Comparison of ENCODE assay signal across 22 cellular contexts in the genomic region with DNA sequence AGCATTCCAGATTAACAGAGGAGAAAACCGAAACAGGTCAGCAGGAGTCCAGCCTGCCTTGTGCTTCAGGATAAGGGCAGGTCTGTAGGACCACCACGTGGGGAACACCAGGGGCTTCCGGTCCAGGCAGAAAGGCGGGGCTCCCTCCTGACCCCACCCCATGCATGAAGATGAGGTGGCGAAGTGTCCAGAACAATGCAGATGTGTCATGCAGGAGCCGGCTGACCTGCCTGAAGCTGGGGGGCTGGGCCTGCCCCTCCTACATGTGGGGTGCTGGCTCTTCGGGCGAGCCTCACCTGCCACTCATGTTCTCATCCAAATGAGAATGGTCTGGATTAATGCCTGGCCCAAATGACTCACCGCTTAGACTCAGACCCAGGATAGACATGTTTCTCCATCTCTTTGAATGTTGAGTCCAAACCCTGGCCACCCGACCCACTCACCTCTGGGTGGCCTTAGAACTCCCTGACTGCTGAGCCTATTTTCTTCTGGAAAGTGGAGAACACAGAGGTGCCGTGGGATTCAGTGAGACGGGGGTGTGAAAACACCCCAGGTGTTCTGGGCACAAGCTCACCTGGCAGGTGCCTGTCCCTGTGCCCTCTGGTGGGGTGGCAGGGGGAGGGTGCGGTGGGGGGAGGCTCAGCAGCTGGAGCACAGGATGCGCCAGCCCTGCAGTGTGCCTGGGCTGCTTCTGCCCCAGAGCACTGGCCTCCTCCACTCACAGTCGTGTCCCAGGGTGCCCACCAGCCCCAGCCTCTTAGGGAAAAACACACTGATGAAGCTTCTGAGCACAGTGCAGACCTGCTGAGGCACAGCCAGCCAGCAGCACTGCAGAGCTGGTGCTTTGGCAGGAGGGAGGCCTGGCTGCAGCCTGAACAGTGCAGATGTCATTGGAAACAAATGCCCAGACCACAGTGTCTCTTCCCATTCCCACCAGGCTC. TPM values are rescaled to one million over a fixed set of nuclear protein-coding genes. Genes with fewer than 3 reads are reported as not detected.
DNase-seq lines count a peak whose midpoint lies in the region; ATAC-seq and TF ChIP-seq lines count a peak whose summit lies in the region.
"Had no signal": no experiment of that assay in that cellular context is flagged by ENCODE, and none has a peak within 500 bp of the region (broad histone marks: within the 10 kb centered on the region; RNA-seq: fewer than 3 reads in every experiment).

No MANE protein-coding gene starts in this region.

- H3K36me3 Mint-ChIP-seq in activated CD8-positive, alpha-beta memory T cell treated with anti-CD3 and anti-CD28 coated beads, Interleukin-2, amount 10 ng/mL, durations not matched to agents 7 days and 5 days: no peaks in the 10 kb centered on the region
- H3K36me3 Mint-ChIP-seq in type B pancreatic cell: no peaks in the 10 kb centered on the region
- H3K36me3 Mint-ChIP-seq: CD8-positive, alpha-beta T cell had no signal

- H3K9me3 Mint-ChIP-seq in activated CD8-positive, alpha-beta memory T cell treated with anti-CD3 and anti-CD28 coated beads, Interleukin-2, amount 10 ng/mL, durations not matched to agents 7 days and 5 days (ENCODE audit: low read depth): no peaks in the 10 kb centered on the region
- H3K9me3 Mint-ChIP-seq in type B pancreatic cell: no peaks in the 10 kb centered on the region
- H3K9me3 Mint-ChIP-seq: CD8-positive, alpha-beta T cell had no signal

- TF ChIP-seq CTCF in type B pancreatic cell (conservative IDR thresholded peaks at IDR 0.05): no peak

- H3K4me3 Mint-ChIP-seq in activated CD8-positive, alpha-beta memory T cell treated with anti-CD3 and anti-CD28 coated beads, Interleukin-2, amount 10 ng/mL, durations not matched to agents 7 days and 5 days: no peak overlapping the region
- no peak overlapping the region for H3K4me3 Mint-ChIP-seq in type B pancreatic cell
- H3K4me3 Mint-ChIP-seq: CD8-positive, alpha-beta T cell had no signal

- no peak for ATAC-seq in activated CD8-positive, alpha-beta memory T cell treated with anti-CD3 and anti-CD28 coated beads, Interleukin-2, amount 10 ng/mL, durations not matched to agents 7 days and 5 days
- ATAC-seq in HG02938 (IDR thresholded peaks at IDR 0.05; ENCODE audit: unreplicated experiment) (no peak), GM18858 (IDR thresholded peaks at IDR 0.05; ENCODE audit: unreplicated experiment) (no peak)
- ATAC-seq: CD8-positive, alpha-beta T cell had no signal

- H3K4me1 Mint-ChIP-seq in activated CD8-positive, alpha-beta memory T cell treated with anti-CD3 and anti-CD28 coated beads, Interleukin-2, amount 10 ng/mL, durations not matched to agents 7 days and 5 days: peaks cover 3% of the 10 kb centered on the region
- peaks cover 13% of the 10 kb centered on the region for H3K4me1 Mint-ChIP-seq in type B pancreatic cell (ENCODE audit: unreplicated experiment)

- peak; percentile 15 for DNase-seq in activated CD8-positive, alpha-beta memory T cell treated with anti-CD3 and anti-CD28 coated beads, Interleukin-2, amount 50 U/mL, for 48 hours
- no peak for DNase-seq in activated CD8-positive, alpha-beta memory T cell treated with anti-CD3 and anti-CD28 coated beads, Interleukin-2, amount 10 ng/mL, durations not matched to agents 7 days and 5 days
- DNase-seq in M059J (ENCODE audit: low read depth) (peak; percentile 15), mesenteric fat pad (ENCODE audit: low spot score) (peak; percentile 84), type B pancreatic cell (ENCODE audit: extremely low spot score, unreplicated experiment) (peak; percentile 58), GF-D8 (lab: John Stamatoyannopoulos, UW) (no peak)
- DNase-seq: 8988T, AML-193, C1 segment of cervical spinal cord, GOT3, KG1, NCI-H1694, NCI-H2081, NCI-H446, NCI-H526, SJCRH30 had no signal

- no peaks in the 10 kb centered on the region for H3K27me3 Mint-ChIP-seq in activated CD8-positive, alpha-beta memory T cell treated with anti-CD3 and anti-CD28 coated beads, Interleukin-2, amount 10 ng/mL, durations not matched to agents 7 days and 5 days
- H3K27me3 Mint-ChIP-seq in type B pancreatic cell: peaks cover 12% of the 10 kb centered on the region

- CTCF ChIA-PET in activated CD8-positive, alpha-beta memory T cell treated with anti-CD3 and anti-CD28 coated beads, Interleukin-2, amount 10 ng/mL, durations not matched to agents 7 days and 5 days (lab: Charles Lee): no interaction called here

- no peak overlapping the region for H3K27ac Mint-ChIP-seq in activated CD8-positive, alpha-beta memory T cell treated with anti-CD3 and anti-CD28 coated beads, Interleukin-2, amount 10 ng/mL, durations not matched to agents 7 days and 5 days
- no peak overlapping the region for H3K27ac Mint-ChIP-seq in type B pancreatic cell
- H3K27ac Mint-ChIP-seq: CD8-positive, alpha-beta T cell had no signal

RNA-seq across cellular contexts. Expression of gene GDF10, which starts 55.2 kb away (rescaled TPM):
- total RNA-seq in activated CD8-positive, alpha-beta memory T cell treated with anti-CD3 and anti-CD28 coated beads, Interleukin-2, amount 10 ng/mL, durations not matched to agents 7 days and 5 days: under 1 TPM in 1 of 2 experiments, not detected in 1; 0.45 TPM
- total RNA-seq in M059J (2014; rRNA removed; shearing (Covaris generic)): not detected in 2 replicates
- 0.26 TPM for total RNA-seq in mesenteric fat pad
- total RNA-seq in type B pancreatic cell (ENCODE audit: low replicate concordance): 0.57 and 46.8 TPM in 2 replicates
- total RNA-seq: G401, HT-29, OCI-LY7, SJCRH30 had no signal

Comparison
In these comparisons a context has a peak if more than half of its experiments do, and no peak if none do; other contexts are left out.
1. DNase-seq: peak in activated CD8-positive, alpha-beta memory T cell treated with anti-CD3 and anti-CD28 coated beads, Interleukin-2, amount 50 U/mL, for 48 hours (single experiment), M059J (single experiment), mesenteric fat pad (single experiment) and type B pancreatic cell (single experiment); none in activated CD8-positive, alpha-beta memory T cell treated with anti-CD3 and anti-CD28 coated beads, Interleukin-2, amount 10 ng/mL, durations not matched to agents 7 days and 5 days (single experiment) and GF-D8 (single experiment).